Comparison of ENCODE assay signal across 1 cellular context in the genomic region with DNA sequence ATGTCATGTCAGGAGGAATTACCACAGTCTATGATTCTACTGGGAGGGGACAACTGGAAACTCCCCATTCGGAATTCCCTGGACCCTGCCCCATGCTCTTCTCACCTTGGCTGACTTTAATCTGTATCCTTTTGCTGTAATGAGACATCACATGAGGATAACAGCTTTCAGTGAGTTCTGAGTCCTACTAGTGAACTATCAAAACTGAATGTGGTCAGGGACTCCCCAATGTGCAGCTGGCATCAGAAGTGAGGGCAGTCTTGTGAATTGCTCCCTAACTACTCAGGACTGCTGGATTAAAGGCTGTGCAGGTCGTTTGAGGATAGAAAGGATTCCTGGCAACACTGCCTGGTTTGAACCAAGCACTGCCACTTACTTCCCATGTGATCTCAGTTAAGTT.
TF ChIP-seq lines count a peak whose summit lies in the region.

No MANE protein-coding gene starts in this region.

TF ChIP-seq in GM12878, 131 proteins besides CTCF, POLR2A, EP300 and RAD21:
- no peak for TF ChIP-seq POLR2AphosphoS2 (IDR thresholded peaks at IDR 0.05; ENCODE audit: low read depth, low read length)
